ENCODE assay signal across 8 cellular contexts in genomic region chr17:8153550-8153956, GRCh38. TPM values are rescaled to one million over a fixed set of nuclear protein-coding genes. Genes with fewer than 3 reads are reported as not detected.
DNase-seq lines count a peak whose midpoint lies in the region; ATAC-seq, FAIRE-seq and TF ChIP-seq lines count a peak whose summit lies in the region.

No MANE protein-coding gene starts in this region.

- H3K9ac ChIP-seq in endothelial cell of umbilical vein (replicated peaks; ENCODE audit: extremely low read depth, insufficient read depth, low read length): peak overlapping the region; percentile 96
- peak overlapping the region; percentile 98 for H3K9ac ChIP-seq in stomach smooth muscle (ENCODE audit: low read length in 2 of 2)

- H3K4me2 ChIP-seq in endothelial cell of umbilical vein (ENCODE audit: insufficient read depth, low read length): peak overlapping the region; percentile 59

- H4K20me1 ChIP-seq in endothelial cell of umbilical vein (replicated peaks; ENCODE audit: control insufficient read depth, extremely low read depth, insufficient read depth, low read length): no peaks in the 10 kb centered on the region

- peak overlapping the region; percentile 99 for H3K27ac ChIP-seq in endothelial cell of umbilical vein (ENCODE audit: insufficient read depth, low read depth, low read length)
- H3K27ac ChIP-seq in stomach smooth muscle (ENCODE audit: low read length): peak overlapping the region; percentile 100

- no peak for ATAC-seq in HG03039 (IDR thresholded peaks at IDR 0.05; ENCODE audit: unreplicated experiment)

- H3K27ac Mint-ChIP-seq in mesothelial cell of epicardium: no peak overlapping the region

- no peaks in the 10 kb centered on the region for H3K27me3 Mint-ChIP-seq in mesothelial cell of epicardium (ENCODE audit: low read depth)

- POLR2A ChIA-PET in endothelial cell of umbilical vein (lab: Charles Lee): interaction anchor here (0.6 to 1.8 kb wide), 3 partner anchors 17 to 146 kb away, joined by 3 to 17 read pairs (median 3); no protein-coding TSS in a partner anchor

- H3K4me3 ChIP-seq in endothelial cell of umbilical vein (replicated peaks in 1 of 3; ENCODE audit: insufficient read depth in 1 of 3, low read depth in 1 of 3, low read length in 3 of 3) (no peak overlapping the region), stomach smooth muscle (ENCODE audit: low read length in 2 of 2) (peak overlapping the region; percentile 72 to 96)

- H2AFZ ChIP-seq in endothelial cell of umbilical vein (ENCODE audit: low read depth, low read length): no peak overlapping the region

- TF ChIP-seq POLR2A in endothelial cell of umbilical vein (IDR thresholded peaks at IDR 0.05; ENCODE audit: low read depth, low read length): no peak

- peaks cover 5% of the 10 kb centered on the region for H3K79me2 ChIP-seq in endothelial cell of umbilical vein (ENCODE audit: control insufficient read depth, insufficient read depth, low read length)

- peak overlapping the region; percentile 91 for H3K4me3 Mint-ChIP-seq in mesothelial cell of epicardium

- DNase-seq in AG08395 (ENCODE audit: low spot score) (peak; percentile 79), HK-2 (ENCODE audit: unreplicated experiment) (peak; percentile 93), endothelial cell of umbilical vein (ENCODE audit: low read depth, low spot score) (peak; percentile 95), mesothelial cell of epicardium (ENCODE audit: low spot score in 2 of 2, unreplicated experiment in 2 of 2) (no peak), activated gamma-delta T cell (lab: John Stamatoyannopoulos, UW) (no peak)
- peak; percentile 23 to 57 for DNase-seq in activated CD4-positive, alpha-beta T cell treated with anti-CD3 and anti-CD28 coated beads, Interleukin-2, amount 50 U/mL, for 24 hours (ENCODE audit: low read depth in 1 of 2, low spot score in 1 of 2)

- H3K9me3 ChIP-seq in endothelial cell of umbilical vein (replicated peaks; ENCODE audit: control insufficient read depth, insufficient read depth, low read length) (no peaks in the 10 kb centered on the region), stomach smooth muscle (ENCODE audit: control insufficient read depth in 2 of 2, low read length in 2 of 2) (no peaks in the 10 kb centered on the region)

- H3K27me3 ChIP-seq in endothelial cell of umbilical vein (ENCODE audit: control insufficient read depth in 2 of 2, insufficient read depth in 2 of 2, low read length in 2 of 2) (no peaks in the 10 kb centered on the region), stomach smooth muscle (ENCODE audit: control insufficient read depth in 1 of 2, insufficient read depth in 2 of 2, low read length in 2 of 2) (no peaks in the 10 kb centered on the region)

- dilution Hi-C loops in endothelial cell of umbilical vein (cut with MboI; ENCODE audit: extremely low pct_ligation_motif_present, low sequenced_read_pairs): no loop called here

- peak; percentile 86 for FAIRE-seq in endothelial cell of umbilical vein (lab: Jason Lieb, UNC)

- CTCF ChIA-PET in endothelial cell of umbilical vein (lab: Charles Lee): interaction anchor here (0.6 to 2.0 kb wide), 7 partner anchors 14 to 255 kb away, joined by 3 to 11 read pairs (median 3); partner anchors contain the start of gene ALOXE3

- H3K9me3 Mint-ChIP-seq in mesothelial cell of epicardium: no peaks in the 10 kb centered on the region

- H3K9me1 ChIP-seq in endothelial cell of umbilical vein (replicated peaks; ENCODE audit: control insufficient read depth, extremely low read depth, insufficient read depth, low read length): no peaks in the 10 kb centered on the region

- no TSS peak for BruUV-seq in endothelial cell of umbilical vein (replicated peaks; lab: Mats Ljungman, UMichigan)

- peaks cover 23% of the 10 kb centered on the region for H3K4me1 Mint-ChIP-seq in mesothelial cell of epicardium

- peaks cover under 1 to 15% of the 10 kb centered on the region in 2 experiments for H3K36me3 ChIP-seq in endothelial cell of umbilical vein (ENCODE audit: control insufficient read depth in 2 of 2, extremely low read depth in 1 of 2, insufficient read depth in 2 of 2, low read length in 2 of 2)
- H3K36me3 ChIP-seq in stomach smooth muscle (ENCODE audit: control insufficient read depth in 2 of 2, insufficient read depth in 2 of 2, low read length in 2 of 2): peaks cover 23 to 25% of the 10 kb centered on the region in 2 donors

- intact Hi-C loops in endothelial cell of umbilical vein (cut with micrococcal nuclease): no loop called here

- TF ChIP-seq CTCF in endothelial cell of umbilical vein (IDR thresholded peaks at IDR 0.05; ENCODE audit: extremely low read depth in 1 of 2, insufficient read depth in 1 of 2, low read depth in 1 of 2, low read length in 2 of 2) (no peak), mesothelial cell of epicardium (IDR thresholded peaks at IDR 0.05; ENCODE audit: unreplicated experiment) (no peak)

- H3K4me1 ChIP-seq in endothelial cell of umbilical vein (ENCODE audit: control insufficient read depth, extremely low read depth, insufficient read depth, low read length) (peaks cover 48% of the 10 kb centered on the region), stomach smooth muscle (ENCODE audit: control insufficient read depth, insufficient read depth, low read length) (peaks cover 58% of the 10 kb centered on the region)

- peaks cover 3% of the 10 kb centered on the region for H3K36me3 Mint-ChIP-seq in mesothelial cell of epicardium

TF ChIP-seq in endothelial cell of umbilical vein, 7 proteins besides CTCF, POLR2A, EP300 and RAD21:
- TF ChIP-seq GATA2 (IDR thresholded peaks at IDR 0.05; ENCODE audit: insufficient read depth, insufficient read length, low read depth, low read length) (no peak), MAX (IDR thresholded peaks at IDR 0.05; ENCODE audit: insufficient read depth, insufficient read length) (peak; percentile 90)

RNA-seq across cellular contexts. Expression of gene PER1, which starts 1.3 kb away (rescaled TPM):
- 32.1 and 36.5 TPM in 2 replicates for total RNA-seq in endothelial cell of umbilical vein
- 12.1 and 13.6 TPM in 2 replicates for polyA plus RNA-seq in endothelial cell of umbilical vein
- 4.5 and 8.9 TPM in 2 replicates for polyA plus RNA-seq in endothelial cell of umbilical vein (2011; cell fraction: cytosol; rRNA removed)
- 62.6 and 82.7 TPM in 2 replicates for polyA plus RNA-seq in endothelial cell of umbilical vein (2011; cell fraction: nucleus; rRNA removed)
- 11.4 and 13.3 TPM in 2 replicates for polyA plus RNA-seq in endothelial cell of umbilical vein (2012)
- 22.8 and 40.7 TPM in 2 replicates for polyA minus RNA-seq in endothelial cell of umbilical vein
- polyA minus RNA-seq in endothelial cell of umbilical vein (2011; cell fraction: cytosol; rRNA and poly(A)+ RNA removed): 12.3 TPM
- 49.0 and 77.9 TPM in 2 replicates for polyA minus RNA-seq in endothelial cell of umbilical vein (2011; cell fraction: nucleus; rRNA and poly(A)+ RNA removed)
- 55.2 to 70.2 TPM (median 58.0 TPM) in 3 replicates for total RNA-seq in mesothelial cell of epicardium

RNA-seq across cellular contexts. Expression of gene VAMP2, which starts 9.2 kb away (rescaled TPM):
- total RNA-seq in endothelial cell of umbilical vein: 31.7 and 35.9 TPM in 2 replicates
- 28.7 and 38.0 TPM in 2 replicates for polyA plus RNA-seq in endothelial cell of umbilical vein
- 28.5 and 29.9 TPM in 2 replicates for polyA plus RNA-seq in endothelial cell of umbilical vein (2011; cell fraction: cytosol; rRNA removed)
- polyA plus RNA-seq in endothelial cell of umbilical vein (2011; cell fraction: nucleus; rRNA removed): 40.8 and 49.0 TPM in 2 replicates
- 26.6 and 29.8 TPM in 2 replicates for polyA plus RNA-seq in endothelial cell of umbilical vein (2012)
- 14.1 and 18.6 TPM in 2 replicates for polyA minus RNA-seq in endothelial cell of umbilical vein
- polyA minus RNA-seq in endothelial cell of umbilical vein (2011; cell fraction: cytosol; rRNA and poly(A)+ RNA removed): 4.8 TPM
- polyA minus RNA-seq in endothelial cell of umbilical vein (2011; cell fraction: nucleus; rRNA and poly(A)+ RNA removed): 12.2 and 14.6 TPM in 2 replicates
- total RNA-seq in mesothelial cell of epicardium: 51.3 to 55.3 TPM (median 54.8 TPM) in 3 replicates

RNA-seq across cellular contexts. Expression of gene TMEM107, which starts 22.6 kb away (rescaled TPM):
- total RNA-seq in endothelial cell of umbilical vein (20.0 and 20.4 TPM in 2 replicates), mesothelial cell of epicardium (22.0 to 23.2 TPM (median 22.6 TPM) in 3 replicates)
- 31.6 and 36.9 TPM in 2 replicates for polyA plus RNA-seq in endothelial cell of umbilical vein
- 19.7 and 20.9 TPM in 2 replicates for polyA plus RNA-seq in endothelial cell of umbilical vein (2011; cell fraction: cytosol; rRNA removed)
- 13.5 and 14.4 TPM in 2 replicates for polyA plus RNA-seq in endothelial cell of umbilical vein (2011; cell fraction: nucleus; rRNA removed)
- polyA plus RNA-seq in endothelial cell of umbilical vein (2012): 15.9 and 18.3 TPM in 2 replicates
- polyA minus RNA-seq in endothelial cell of umbilical vein: 80.7 and 114 TPM in 2 replicates
- 29.3 TPM for polyA minus RNA-seq in endothelial cell of umbilical vein (2011; cell fraction: cytosol; rRNA and poly(A)+ RNA removed)
- 65.0 and 76.3 TPM in 2 replicates for polyA minus RNA-seq in endothelial cell of umbilical vein (2011; cell fraction: nucleus; rRNA and poly(A)+ RNA removed)

RNA-seq across cellular contexts. Expression of gene HES7, which starts 29.6 kb away (rescaled TPM):
- 0.51 TPM in 1 of 2 replicates, not detected in the other for total RNA-seq in endothelial cell of umbilical vein
- 0.19 and 0.33 TPM in 2 replicates for polyA plus RNA-seq in endothelial cell of umbilical vein
- not detected in 2 replicates for polyA plus RNA-seq in endothelial cell of umbilical vein (2011; cell fraction: cytosol; rRNA removed)
- 0.35 and 0.45 TPM in 2 replicates for polyA plus RNA-seq in endothelial cell of umbilical vein (2011; cell fraction: nucleus; rRNA removed)
- polyA plus RNA-seq in endothelial cell of umbilical vein (2012): 0.50 and 0.56 TPM in 2 replicates
- polyA minus RNA-seq in endothelial cell of umbilical vein: not detected in 2 replicates
- 21.1 TPM for polyA minus RNA-seq in endothelial cell of umbilical vein (2011; cell fraction: cytosol; rRNA and poly(A)+ RNA removed)
- not detected in 2 replicates for polyA minus RNA-seq in endothelial cell of umbilical vein (2011; cell fraction: nucleus; rRNA and poly(A)+ RNA removed)
- 0.45 to 0.75 TPM (median 0.66 TPM) in 3 replicates for total RNA-seq in mesothelial cell of epicardium

RNA-seq across cellular contexts. Expression of gene ALOXE3, which starts 35.2 kb away (rescaled TPM):
- total RNA-seq in endothelial cell of umbilical vein (not detected in 2 replicates), mesothelial cell of epicardium (0.09 to 0.13 TPM in 2 of 3 replicates, not detected in the other)
- polyA plus RNA-seq in endothelial cell of umbilical vein: 0.01 TPM in 1 of 2 replicates, not detected in the other
- polyA plus RNA-seq in endothelial cell of umbilical vein (2011; cell fraction: cytosol; rRNA removed): 0.06 TPM in 1 of 2 replicates, not detected in the other
- polyA plus RNA-seq in endothelial cell of umbilical vein (2011; cell fraction: nucleus; rRNA removed): not detected in 2 replicates
- 0.07 and 0.11 TPM in 2 replicates for polyA plus RNA-seq in endothelial cell of umbilical vein (2012)
- not detected in 2 replicates for polyA minus RNA-seq in endothelial cell of umbilical vein
- polyA minus RNA-seq in endothelial cell of umbilical vein (2011; cell fraction: cytosol; rRNA and poly(A)+ RNA removed): 1.0 TPM
- not detected in 2 replicates for polyA minus RNA-seq in endothelial cell of umbilical vein (2011; cell fraction: nucleus; rRNA and poly(A)+ RNA removed)

Comparison
In these comparisons a context has a peak if more than half of its experiments do, and no peak if none do; other contexts are left out.
1. DNase-seq: peak in AG08395 (single experiment), HK-2 (single experiment), activated CD4-positive, alpha-beta T cell treated with anti-CD3 and anti-CD28 coated beads, Interleukin-2, amount 50 U/mL, for 24 hours (2 of 2) and endothelial cell of umbilical vein (single experiment); none in mesothelial cell of epicardium (0 of 2) and activated gamma-delta T cell (single experiment).
2. H3K4me3 ChIP-seq: peak in stomach smooth muscle (2 of 2); none in endothelial cell of umbilical vein (0 of 3).